17 cellular contexts compared by ENCODE assay signal in genomic region chr2:176496756-176497155, GRCh38.
DNase-seq lines count a peak whose midpoint lies in the region; ATAC-seq and TF ChIP-seq lines count a peak whose summit lies in the region.
"Had no signal": no experiment of that assay in that cellular context is flagged by ENCODE, and none has a peak within 500 bp of the region (broad histone marks: within the 10 kb centered on the region; RNA-seq: fewer than 3 reads in every experiment).

No MANE protein-coding gene starts in this region.

- H3K27me3 Mint-ChIP-seq in HFFc6 (ENCODE audit: insufficient read depth): peaks cover 13% of the 10 kb centered on the region; the same call in 1 of the 2 replicates
- H3K27me3 Mint-ChIP-seq in dendritic cell treated with granulocyte-macrophage colony-stimulating factor and Interleukin-4, amounts not matched to agents 40 ng/mL and 50 ng/mL, for 4 days: peaks cover 47% of the 10 kb centered on the region
- peaks cover 36% of the 10 kb centered on the region for H3K27me3 Mint-ChIP-seq in activated CD4-positive, alpha-beta memory T cell treated with anti-CD3 and anti-CD28 coated beads for 36 hours

- no peak overlapping the region for H3K27ac ChIP-seq in SK-N-SH (ENCODE audit: low read depth in 2 of 2, low read length in 1 of 2)

- no peaks in the 10 kb centered on the region for H3K9me3 Mint-ChIP-seq in HFFc6
- no peaks in the 10 kb centered on the region for H3K9me3 Mint-ChIP-seq in dendritic cell treated with granulocyte-macrophage colony-stimulating factor and Interleukin-4, amounts not matched to agents 40 ng/mL and 50 ng/mL, for 4 days
- no peaks in the 10 kb centered on the region for H3K9me3 Mint-ChIP-seq in activated CD4-positive, alpha-beta memory T cell treated with anti-CD3 and anti-CD28 coated beads for 36 hours
- H3K9me3 Mint-ChIP-seq: CD8-positive, alpha-beta memory T cell had no signal

- TF ChIP-seq CTCF in AG04449 (IDR thresholded peaks at IDR 0.05; ENCODE audit: insufficient read depth, low read length, missing control alignments) (no peak), HFFc6 (IDR thresholded peaks at IDR 0.05) (no peak), mucosa of descending colon (IDR thresholded peaks at IDR 0.05) (no peak), SK-N-SH (IDR thresholded peaks at IDR 0.05) (no peak)

- H4K20me1 ChIP-seq in SK-N-SH (ENCODE audit: insufficient read depth): no peaks in the 10 kb centered on the region

- H3K27me3 ChIP-seq in SK-N-SH (ENCODE audit: insufficient read depth): no peaks in the 10 kb centered on the region
- H3K27me3 ChIP-seq: BE2C had no signal

- H3K79me2 ChIP-seq in SK-N-SH (ENCODE audit: insufficient read depth): no peaks in the 10 kb centered on the region

- CTCF ChIA-PET in AG04449 (lab: Yijun Ruan, JAX) (interaction anchor here (1.6 to 2.1 kb wide), 5 partner anchors 9 to 356 kb away, joined by 5 to 11 read pairs (median 6); no protein-coding TSS in a partner anchor), SK-N-SH (lab: Yijun Ruan, JAX) (interaction anchor here (1.1 to 1.2 kb wide), 2 partner anchors 37 to 58 kb away, joined by 3 to 4 read pairs; no protein-coding TSS in a partner anchor)
- CTCF ChIA-PET in activated CD4-positive, alpha-beta memory T cell treated with anti-CD3 and anti-CD28 coated beads for 36 hours (lab: Charles Lee): interaction anchor here (0.5 to 1.7 kb wide), 2 partner anchors 42 to 149 kb away, joined by 3 to 4 read pairs; no protein-coding TSS in a partner anchor

- H3K9me2 ChIP-seq in SK-N-SH: no peaks in the 10 kb centered on the region

- no peak overlapping the region for H3K9ac ChIP-seq in SK-N-SH

- peak overlapping the region; percentile 19; the same call in 1 of the 2 replicates for H3K4me3 ChIP-seq in AG04449 (ENCODE audit: low read depth, low read length)
- no peak overlapping the region for H3K4me3 ChIP-seq in mucosa of descending colon
- no peak overlapping the region for H3K4me3 ChIP-seq in SK-N-SH (ENCODE audit: low read depth in 2 of 2, low read length in 1 of 2)
- H3K4me3 ChIP-seq: K562 had no signal

- H3K9me3 ChIP-seq in mucosa of descending colon (no peaks in the 10 kb centered on the region), SK-N-SH (no peaks in the 10 kb centered on the region)
- H3K9me3 ChIP-seq: BE2C had no signal

- H2AFZ ChIP-seq in SK-N-SH (ENCODE audit: low read depth): no peak overlapping the region

- H3K36me3 ChIP-seq in mucosa of descending colon (ENCODE audit: low read depth) (no peaks in the 10 kb centered on the region), SK-N-SH (replicated peaks in 1 of 2; ENCODE audit: control insufficient read depth in 1 of 2, insufficient read depth in 2 of 2, low read length in 1 of 2) (no peaks in the 10 kb centered on the region)
- H3K36me3 ChIP-seq: BE2C had no signal

- POLR2A ChIA-PET in AG04449 (lab: Yijun Ruan, JAX): no interaction called here
- POLR2A ChIA-PET in activated CD4-positive, alpha-beta memory T cell treated with anti-CD3 and anti-CD28 coated beads for 36 hours (lab: Charles Lee): no interaction called here
- POLR2A ChIA-PET in SK-N-SH (lab: Yijun Ruan, JAX): no interaction called here

- WGBS in SK-N-SH (ENCODE audit: low lambda C conversion rate): 77% methylated on average over 3 of the region's 3 CpGs

- no peak overlapping the region for H3K4me2 ChIP-seq in SK-N-SH

- DNase-seq in AG04449 (ENCODE audit: low read depth, low spot score) (no peak), HFFc6 (no peak), mucosa of descending colon (no peak), D341Med (ENCODE audit: low spot score) (no peak), SK-N-SH (no peak)
- no peak for DNase-seq in activated CD4-positive, alpha-beta memory T cell treated with anti-CD3 and anti-CD28 coated beads for 36 hours
- DNase-seq: BE2C; CD8-positive, alpha-beta memory T cell; HCEC 1CT; NCI-H1105; NCI-H1694 treated with DMSO at 0.1 percent for 48 hours; NCI-H345; NCI-H526 treated with DMSO at 0.1 percent for 48 hours; PC-3 had no signal

- H3K36me3 Mint-ChIP-seq in HFFc6 (ENCODE audit: low read depth): no peaks in the 10 kb centered on the region
- no peaks in the 10 kb centered on the region for H3K36me3 Mint-ChIP-seq in dendritic cell treated with granulocyte-macrophage colony-stimulating factor and Interleukin-4, amounts not matched to agents 40 ng/mL and 50 ng/mL, for 4 days (ENCODE audit: low read depth)
- no peaks in the 10 kb centered on the region for H3K36me3 Mint-ChIP-seq in activated CD4-positive, alpha-beta memory T cell treated with anti-CD3 and anti-CD28 coated beads for 36 hours

- peaks cover 3% of the 10 kb centered on the region for H3K4me1 Mint-ChIP-seq in HFFc6 (ENCODE audit: low read depth)
- H3K4me1 Mint-ChIP-seq in dendritic cell treated with granulocyte-macrophage colony-stimulating factor and Interleukin-4, amounts not matched to agents 40 ng/mL and 50 ng/mL, for 4 days (ENCODE audit: low read depth): peaks cover 45% of the 10 kb centered on the region
- no peaks in the 10 kb centered on the region for H3K4me1 Mint-ChIP-seq in activated CD4-positive, alpha-beta memory T cell treated with anti-CD3 and anti-CD28 coated beads for 36 hours (ENCODE audit: low read depth)

- TF ChIP-seq EP300 in SK-N-SH (IDR thresholded peaks at IDR 0.05; ENCODE audit: borderline replicate concordance in 1 of 2, low read depth in 1 of 2, low read length in 1 of 2): no peak

- no peak overlapping the region for H3K27ac Mint-ChIP-seq in HFFc6
- H3K27ac Mint-ChIP-seq in dendritic cell treated with granulocyte-macrophage colony-stimulating factor and Interleukin-4, amounts not matched to agents 40 ng/mL and 50 ng/mL, for 4 days: no peak overlapping the region
- no peak overlapping the region for H3K27ac Mint-ChIP-seq in activated CD4-positive, alpha-beta memory T cell treated with anti-CD3 and anti-CD28 coated beads for 36 hours
- H3K27ac Mint-ChIP-seq: CD8-positive, alpha-beta memory T cell had no signal

- intact Hi-C loops in dendritic cell treated with granulocyte-macrophage colony-stimulating factor and Interleukin-4, amounts not matched to agents 40 ng/mL and 50 ng/mL, for 4 days (cut with micrococcal nuclease): no loop called here
- intact Hi-C loops in mucosa of descending colon (cut with DNase I, micrococcal nuclease): no loop called here
- intact Hi-C loops in activated CD4-positive, alpha-beta memory T cell treated with anti-CD3 and anti-CD28 coated beads for 36 hours (cut with micrococcal nuclease): no loop called here

- ATAC-seq in mucosa of descending colon (peak; percentile 28), GM19467 (IDR thresholded peaks at IDR 0.05; ENCODE audit: unreplicated experiment) (no peak)
- ATAC-seq: K562, PC-3 had no signal

- H3K4me1 ChIP-seq in mucosa of descending colon (ENCODE audit: low read depth) (no peaks in the 10 kb centered on the region), SK-N-SH (ENCODE audit: control insufficient read depth in 1 of 2, insufficient read depth in 2 of 2, low read depth in 1 of 2, low read length in 1 of 2) (peaks cover 0 to 5% of the 10 kb centered on the region in 2 experiments; a peak in 1 of 4 replicates)
- H3K4me1 ChIP-seq: BE2C had no signal

- peak overlapping the region; percentile 68 for H3K4me3 Mint-ChIP-seq in HFFc6
- peak overlapping the region; percentile 17 for H3K4me3 Mint-ChIP-seq in dendritic cell treated with granulocyte-macrophage colony-stimulating factor and Interleukin-4, amounts not matched to agents 40 ng/mL and 50 ng/mL, for 4 days
- H3K4me3 Mint-ChIP-seq in activated CD4-positive, alpha-beta memory T cell treated with anti-CD3 and anti-CD28 coated beads for 36 hours: no peak overlapping the region
- H3K4me3 Mint-ChIP-seq: CD8-positive, alpha-beta memory T cell had no signal

- H3F3A ChIP-seq in SK-N-SH (replicated peaks; ENCODE audit: insufficient read depth): peaks cover 5% of the 10 kb centered on the region

- no peak for TF ChIP-seq RAD21 in SK-N-SH (IDR thresholded peaks at IDR 0.05; ENCODE audit: low read length)

TF ChIP-seq in SK-N-SH, 30 proteins besides CTCF, POLR2A, EP300 and RAD21 (continues in another document):
- TF ChIP-seq ZBTB33 (IDR thresholded peaks at IDR 0.05; ENCODE audit: borderline replicate concordance, low read depth) (no peak), IRF3 (IDR thresholded peaks at IDR 0.05; ENCODE audit: low read depth, low read length) (no peak), FOXM1 (IDR thresholded peaks at IDR 0.05; ENCODE audit: low read depth) (no peak), ELF1 (IDR thresholded peaks at IDR 0.05) (no peak)
